In the genomic region with DNA sequence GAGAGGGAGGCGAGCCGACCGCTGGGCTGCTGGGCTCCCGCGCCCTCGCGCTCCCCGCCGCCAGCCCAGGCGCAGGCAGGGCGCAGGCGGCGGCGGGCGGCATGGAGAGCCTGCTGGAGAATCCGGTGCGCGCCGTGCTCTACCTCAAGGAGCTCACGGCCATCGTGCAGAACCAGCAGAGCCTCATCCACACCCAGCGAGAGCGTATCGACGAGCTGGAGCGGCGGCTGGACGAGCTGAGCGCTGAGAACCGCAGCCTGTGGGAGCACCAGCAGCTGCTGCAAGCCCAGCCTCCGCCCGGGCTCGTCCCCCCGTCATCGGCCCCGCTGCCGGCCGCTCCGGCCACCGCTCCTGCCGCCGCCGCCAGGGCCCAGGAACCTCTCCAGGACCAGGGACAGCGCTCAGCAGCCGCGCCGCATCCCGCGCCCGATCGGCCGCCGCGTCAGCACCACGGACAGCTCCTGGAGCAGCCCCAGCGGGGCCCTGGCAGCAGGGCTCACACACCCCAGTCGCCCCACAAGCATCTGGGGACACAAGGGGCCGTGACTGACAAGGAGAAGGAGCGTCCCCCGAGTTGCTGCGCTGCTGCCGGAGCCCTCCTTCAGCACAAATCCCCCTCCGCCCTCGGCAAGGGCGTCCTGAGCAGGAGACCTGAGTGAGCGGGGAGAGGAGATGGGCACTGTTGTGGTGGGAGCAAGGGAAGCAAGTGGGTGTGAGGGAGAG, we compare ENCODE assay signal across 1 cellular context.
A peak's percentile ranks its signal among the peaks of the same experiment; 100 is the strongest.
TF ChIP-seq lines count a peak whose summit lies in the region.

No MANE protein-coding gene starts in this region.

TF ChIP-seq in GM12878, 131 proteins besides CTCF, POLR2A, EP300 and RAD21:
- TF ChIP-seq, protein P1, sequence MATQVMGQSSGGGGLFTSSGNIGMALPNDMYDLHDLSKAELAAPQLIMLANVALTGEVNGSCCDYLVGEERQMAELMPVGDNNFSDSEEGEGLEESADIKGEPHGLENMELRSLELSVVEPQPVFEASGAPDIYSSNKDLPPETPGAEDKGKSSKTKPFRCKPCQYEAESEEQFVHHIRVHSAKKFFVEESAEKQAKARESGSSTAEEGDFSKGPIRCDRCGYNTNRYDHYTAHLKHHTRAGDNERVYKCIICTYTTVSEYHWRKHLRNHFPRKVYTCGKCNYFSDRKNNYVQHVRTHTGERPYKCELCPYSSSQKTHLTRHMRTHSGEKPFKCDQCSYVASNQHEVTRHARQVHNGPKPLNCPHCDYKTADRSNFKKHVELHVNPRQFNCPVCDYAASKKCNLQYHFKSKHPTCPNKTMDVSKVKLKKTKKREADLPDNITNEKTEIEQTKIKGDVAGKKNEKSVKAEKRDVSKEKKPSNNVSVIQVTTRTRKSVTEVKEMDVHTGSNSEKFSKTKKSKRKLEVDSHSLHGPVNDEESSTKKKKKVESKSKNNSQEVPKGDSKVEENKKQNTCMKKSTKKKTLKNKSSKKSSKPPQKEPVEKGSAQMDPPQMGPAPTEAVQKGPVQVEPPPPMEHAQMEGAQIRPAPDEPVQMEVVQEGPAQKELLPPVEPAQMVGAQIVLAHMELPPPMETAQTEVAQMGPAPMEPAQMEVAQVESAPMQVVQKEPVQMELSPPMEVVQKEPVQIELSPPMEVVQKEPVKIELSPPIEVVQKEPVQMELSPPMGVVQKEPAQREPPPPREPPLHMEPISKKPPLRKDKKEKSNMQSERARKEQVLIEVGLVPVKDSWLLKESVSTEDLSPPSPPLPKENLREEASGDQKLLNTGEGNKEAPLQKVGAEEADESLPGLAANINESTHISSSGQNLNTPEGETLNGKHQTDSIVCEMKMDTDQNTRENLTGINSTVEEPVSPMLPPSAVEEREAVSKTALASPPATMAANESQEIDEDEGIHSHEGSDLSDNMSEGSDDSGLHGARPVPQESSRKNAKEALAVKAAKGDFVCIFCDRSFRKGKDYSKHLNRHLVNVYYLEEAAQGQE (IDR thresholded peaks at IDR 0.05; ENCODE audit: low read depth, low read length) = peak; percentile 65; the same call in 1 of the 2 replicates
